Comparison of ENCODE assay signal across 9 cellular contexts in the genomic region with DNA sequence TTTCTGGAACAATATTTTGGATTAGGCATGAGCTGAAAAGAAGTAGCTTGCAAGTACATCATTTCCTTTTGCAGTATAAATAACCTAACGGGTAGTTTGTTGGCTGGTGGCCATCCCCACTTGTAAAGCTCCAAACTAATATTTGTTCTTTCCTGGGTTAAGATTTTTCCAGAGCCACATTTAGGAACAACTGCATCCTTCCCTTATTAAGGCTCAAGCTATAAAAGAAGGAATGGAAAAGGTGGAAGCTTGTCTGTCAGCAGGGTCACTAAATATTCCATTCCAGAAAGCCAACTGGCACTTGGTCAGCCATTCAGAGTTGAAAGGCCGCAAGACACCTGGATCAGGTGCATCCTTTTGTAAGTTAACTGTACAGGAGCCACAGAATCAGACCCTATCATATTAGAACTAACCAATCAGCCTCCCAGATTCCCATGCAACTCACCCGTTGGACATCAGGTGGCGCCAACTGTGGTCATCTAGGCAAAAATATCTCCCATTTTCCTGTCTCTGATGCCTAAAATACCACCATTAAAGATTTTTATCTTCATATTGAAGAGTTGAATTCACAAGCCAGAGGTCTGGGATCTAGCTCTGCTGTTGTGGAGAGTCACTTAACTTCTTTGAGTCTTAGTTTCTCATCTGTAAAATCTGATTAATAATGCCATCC.
DNase-seq lines count a peak whose midpoint lies in the region; FAIRE-seq and TF ChIP-seq lines count a peak whose summit lies in the region.
"Had no signal": no experiment of that assay in that cellular context is flagged by ENCODE, and none has a peak within 500 bp of the region (broad histone marks: within the 10 kb centered on the region; RNA-seq: fewer than 3 reads in every experiment).

No MANE protein-coding gene starts in this region.

- DNase-seq in NCI-H460 (ENCODE audit: extremely low read depth, low read depth) (peak; percentile 28), endodermal cell (peak; percentile 64), nephron progenitor cell (no peak), GM13976 (ENCODE audit: low spot score) (no peak), NCI-H2171 treated with DMSO at 0.1 percent for 48 hours (lab: John Stamatoyannopoulos, UW) (no peak), GM12891 (ENCODE audit: insufficient read length, low spot score) (no peak)
- no peak for DNase-seq in stimulated activated CD4-positive, alpha-beta T cell treated with anti-CD3 and anti-CD28 coated beads, Interleukin-2, amount 100 ng/mL, for 48 hours
- DNase-seq: head of caudate nucleus had no signal

- H3K4me1 ChIP-seq in DOHH2 (ENCODE audit: control insufficient read depth, low read length) (no peaks in the 10 kb centered on the region), endodermal cell (ENCODE audit: control insufficient read depth, insufficient read depth, low read length) (no peaks in the 10 kb centered on the region)

- peaks cover 8% of the 10 kb centered on the region; the same call in 1 of the 2 replicates for H3K27me3 ChIP-seq in DOHH2 (ENCODE audit: control insufficient read depth, low read length)
- no peaks in the 10 kb centered on the region for H3K27me3 ChIP-seq in endodermal cell (ENCODE audit: control insufficient read depth, insufficient read depth, low read length, poor library complexity, severe bottlenecking)

- no peak for TF ChIP-seq POLR2A in GM12891 (IDR thresholded peaks at IDR 0.05; ENCODE audit: low read depth, low read length)

- no peak overlapping the region for H3K27ac Mint-ChIP-seq in endodermal cell
- H3K27ac Mint-ChIP-seq in nephron progenitor cell = no peak overlapping the region

- H3K9me3 ChIP-seq in DOHH2 (ENCODE audit: control insufficient read depth, insufficient read depth, low read length) = peaks cover 19% of the 10 kb centered on the region
- peaks cover 19% of the 10 kb centered on the region for H3K9me3 ChIP-seq in endodermal cell (ENCODE audit: control insufficient read depth, low read length)

- peak; percentile 61 for TF ChIP-seq CTCF in DOHH2 (IDR thresholded peaks at IDR 0.05; ENCODE audit: low read depth, low read length, poor library complexity, severe bottlenecking)
- TF ChIP-seq CTCF in endodermal cell (conservative IDR thresholded peaks at IDR 0.05) = peak; percentile 74
- peak; percentile 20 for TF ChIP-seq CTCF in nephron progenitor cell (IDR thresholded peaks at IDR 0.05)
- no peak for TF ChIP-seq CTCF in GM13976 (IDR thresholded peaks at IDR 0.05; ENCODE audit: borderline replicate concordance, control extremely low read depth, extremely low read depth, insufficient read depth, missing control alignments)

- H3K4me1 Mint-ChIP-seq in endodermal cell (no peaks in the 10 kb centered on the region), nephron progenitor cell (no peaks in the 10 kb centered on the region)

- H3K9me3 Mint-ChIP-seq in endodermal cell (peaks cover 37% of the 10 kb centered on the region), nephron progenitor cell (peaks cover 54% of the 10 kb centered on the region)

- FAIRE-seq in GM12891 (lab: Jason Lieb, UNC) = no peak

- H3K36me3 ChIP-seq in DOHH2 (ENCODE audit: control insufficient read depth, low read length) (no peaks in the 10 kb centered on the region), endodermal cell (ENCODE audit: control insufficient read depth, insufficient read depth, low read length) (no peaks in the 10 kb centered on the region)

- no peak overlapping the region for H3K4me3 Mint-ChIP-seq in endodermal cell
- H3K4me3 Mint-ChIP-seq in nephron progenitor cell = no peak overlapping the region

- H3K27me3 Mint-ChIP-seq in endodermal cell (ENCODE audit: insufficient read depth) = peaks cover 3% of the 10 kb centered on the region
- H3K27me3 Mint-ChIP-seq in nephron progenitor cell (ENCODE audit: low read depth, poor library complexity) = peaks cover 8% of the 10 kb centered on the region

- H4K20me1 ChIP-seq in DOHH2 (ENCODE audit: control insufficient read depth, insufficient read depth, low read depth, low read length) = no peaks in the 10 kb centered on the region

- 66 to 78% methylated on average over 2 to 4 of the region's 4 CpGs for WGBS in endodermal cell (ENCODE audit: insufficient coverage in 1 of 2, insufficient read length in 1 of 2), 2 experiments

- no peak overlapping the region for H3K27ac ChIP-seq in DOHH2 (ENCODE audit: low read depth, low read length)
- no peak overlapping the region for H3K27ac ChIP-seq in endodermal cell (ENCODE audit: low read depth, low read length)

- no peaks in the 10 kb centered on the region for H3K9me2 ChIP-seq in DOHH2 (replicated peaks; ENCODE audit: control insufficient read depth, low read length)

- in situ Hi-C loops in GM13976 (cut with MboI; ENCODE audit: low sequenced_read_pairs, unreplicated experiment) = no loop called here

- H3K9ac ChIP-seq in endodermal cell (ENCODE audit: extremely low read depth, low read length, poor library complexity, severe bottlenecking) = no peak overlapping the region

- no peaks in the 10 kb centered on the region for H3F3A ChIP-seq in DOHH2 (ENCODE audit: control insufficient read depth, insufficient read depth)

- H3K36me3 Mint-ChIP-seq in endodermal cell (ENCODE audit: low read depth) = no peaks in the 10 kb centered on the region
- peaks cover 4% of the 10 kb centered on the region for H3K36me3 Mint-ChIP-seq in nephron progenitor cell (ENCODE audit: low read depth)

- H3K79me2 ChIP-seq in DOHH2 (ENCODE audit: control insufficient read depth, low read length) = no peaks in the 10 kb centered on the region

- no peak overlapping the region for H3K4me2 ChIP-seq in DOHH2 (ENCODE audit: low read length)

- H3K4me3 ChIP-seq in DOHH2 (ENCODE audit: low read length) = no peak overlapping the region
- no peak overlapping the region for H3K4me3 ChIP-seq in endodermal cell (ENCODE audit: low read length)

TF ChIP-seq in GM12891, 5 proteins besides CTCF, POLR2A, EP300 and RAD21:
- TF ChIP-seq PAX5 (IDR thresholded peaks at IDR 0.05; ENCODE audit: insufficient read depth, low read length, severe bottlenecking) (no peak), POU2F2 (IDR thresholded peaks at IDR 0.05; ENCODE audit: low read depth, low read length) (no peak), POLR2AphosphoS5 (IDR thresholded peaks at IDR 0.05; ENCODE audit: low read depth, low read length) (no peak), SPI1 (IDR thresholded peaks at IDR 0.05; ENCODE audit: low read depth, low read length) (no peak), TAF1 (IDR thresholded peaks at IDR 0.05; ENCODE audit: low read depth, low read length) (no peak)

Comparison
In these comparisons a context has a peak if more than half of its experiments do, and no peak if none do; other contexts are left out.
1. DNase-seq: peak in NCI-H460 (single experiment) and endodermal cell (single experiment); none in nephron progenitor cell (single experiment), GM13976 (single experiment), NCI-H2171 treated with DMSO at 0.1 percent for 48 hours (single experiment), stimulated activated CD4-positive, alpha-beta T cell treated with anti-CD3 and anti-CD28 coated beads, Interleukin-2, amount 100 ng/mL, for 48 hours (0 of 2) and GM12891 (single experiment).